ENCODE assay signal across 2 cellular contexts in genomic region chr9:36894695-36895310, GRCh38.
TF ChIP-seq lines count a peak whose summit lies in the region.

No MANE protein-coding gene starts in this region.

TF ChIP-seq in GM12891, 5 proteins besides CTCF, POLR2A, EP300 and RAD21 (continued from another document):
- TF ChIP-seq POU2F2 (IDR thresholded peaks at IDR 0.05; ENCODE audit: low read depth, low read length) (no peak), TAF1 (IDR thresholded peaks at IDR 0.05; ENCODE audit: low read depth, low read length) (no peak)

TF ChIP-seq in H1, 55 proteins besides CTCF, POLR2A, EP300 and RAD21 (continued from another document):
- TF ChIP-seq CHD7 (IDR thresholded peaks at IDR 0.05; ENCODE audit: insufficient replicate concordance, low read length), result no peak
